1 cellular context compared by ENCODE assay signal in the genomic region with DNA sequence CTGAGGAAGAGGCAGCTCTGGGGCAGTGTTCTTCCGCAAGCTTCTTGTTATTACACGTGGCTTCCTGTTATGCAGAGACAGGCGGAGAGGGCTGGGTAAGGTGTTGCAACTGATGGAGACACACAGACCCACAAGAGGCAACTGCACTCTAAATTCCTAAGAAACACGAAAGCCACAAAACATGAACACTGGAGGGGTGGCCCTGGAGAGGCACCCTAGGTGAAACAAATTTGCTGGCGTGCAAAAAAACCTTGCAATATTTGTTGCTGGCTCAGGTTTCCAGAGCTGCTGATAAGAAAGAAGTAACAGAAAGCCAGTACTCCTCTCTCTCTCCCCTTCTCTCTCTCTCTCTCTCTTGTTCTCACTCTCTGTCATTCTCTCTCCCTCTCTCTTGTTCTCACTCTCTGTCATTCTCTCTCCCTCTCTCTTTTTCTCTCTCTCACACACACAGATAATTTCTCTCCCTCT.
A peak's percentile ranks its signal among the peaks of the same experiment; 100 is the strongest.
TF ChIP-seq lines count a peak whose summit lies in the region.

No MANE protein-coding gene starts in this region.

TF ChIP-seq in IMR-90, 13 proteins besides CTCF, POLR2A, EP300 and RAD21:
- TF ChIP-seq CHD1 (IDR thresholded peaks at IDR 0.05; ENCODE audit: low read depth, low read length) (no peak), MAFK (IDR thresholded peaks at IDR 0.05; ENCODE audit: low read depth, low read length) (no peak; the same call in 1 of the 2 replicates), CEBPB (IDR thresholded peaks at IDR 0.05; ENCODE audit: low read depth, low read length) (peak; percentile 78), MAZ (IDR thresholded peaks at IDR 0.05; ENCODE audit: borderline replicate concordance, low read depth, low read length) (no peak), RCOR1 (IDR thresholded peaks at IDR 0.05; ENCODE audit: insufficient replicate concordance, low read length) (no peak), FOS (IDR thresholded peaks at IDR 0.05; ENCODE audit: low read depth, low read length) (no peak), BHLHE40 (IDR thresholded peaks at IDR 0.05; ENCODE audit: low read depth, low read length) (no peak), MXI1 (IDR thresholded peaks at IDR 0.05; ENCODE audit: borderline replicate concordance, low read depth, low read length) (peak; percentile 31; the same call in 1 of the 2 replicates), SMC3 (IDR thresholded peaks at IDR 0.05; ENCODE audit: low read depth, low read length) (no peak), NFE2L2 (IDR thresholded peaks at IDR 0.05; ENCODE audit: low read depth, low read length) (no peak)
- TF ChIP-seq, protein P1, sequence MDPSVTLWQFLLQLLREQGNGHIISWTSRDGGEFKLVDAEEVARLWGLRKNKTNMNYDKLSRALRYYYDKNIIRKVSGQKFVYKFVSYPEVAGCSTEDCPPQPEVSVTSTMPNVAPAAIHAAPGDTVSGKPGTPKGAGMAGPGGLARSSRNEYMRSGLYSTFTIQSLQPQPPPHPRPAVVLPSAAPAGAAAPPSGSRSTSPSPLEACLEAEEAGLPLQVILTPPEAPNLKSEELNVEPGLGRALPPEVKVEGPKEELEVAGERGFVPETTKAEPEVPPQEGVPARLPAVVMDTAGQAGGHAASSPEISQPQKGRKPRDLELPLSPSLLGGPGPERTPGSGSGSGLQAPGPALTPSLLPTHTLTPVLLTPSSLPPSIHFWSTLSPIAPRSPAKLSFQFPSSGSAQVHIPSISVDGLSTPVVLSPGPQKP (IDR thresholded peaks at IDR 0.05; ENCODE audit: borderline replicate concordance, low read depth, low read length) = no peak
- TF ChIP-seq, protein P2, sequence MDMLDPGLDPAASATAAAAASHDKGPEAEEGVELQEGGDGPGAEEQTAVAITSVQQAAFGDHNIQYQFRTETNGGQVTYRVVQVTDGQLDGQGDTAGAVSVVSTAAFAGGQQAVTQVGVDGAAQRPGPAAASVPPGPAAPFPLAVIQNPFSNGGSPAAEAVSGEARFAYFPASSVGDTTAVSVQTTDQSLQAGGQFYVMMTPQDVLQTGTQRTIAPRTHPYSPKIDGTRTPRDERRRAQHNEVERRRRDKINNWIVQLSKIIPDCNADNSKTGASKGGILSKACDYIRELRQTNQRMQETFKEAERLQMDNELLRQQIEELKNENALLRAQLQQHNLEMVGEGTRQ (IDR thresholded peaks at IDR 0.05; ENCODE audit: low read depth, low read length) = no peak
TF ChIP-seq in IMR-90: peak in this region for 2.
